8 cellular contexts compared by ENCODE assay signal in genomic region chr5:150449491-150450339, GRCh38. TPM values are rescaled to one million over a fixed set of nuclear protein-coding genes. Genes with fewer than 3 reads are reported as not detected.
A peak's percentile ranks its signal among the peaks of the same experiment; 100 is the strongest.
DNase-seq lines count a peak whose midpoint lies in the region; ATAC-seq and TF ChIP-seq lines count a peak whose summit lies in the region.

RPS14 (minus strand) TSS chr5:150449739; CDS start chr5:150447733, 2,006 bp downstream.

- no peaks in the 10 kb centered on the region for H3K27me3 ChIP-seq in OCI-LY1 (ENCODE audit: insufficient read depth, low read length)

- no peaks in the 10 kb centered on the region for H3F3A ChIP-seq in OCI-LY1 (ENCODE audit: insufficient read depth, low read length)

- no peaks in the 10 kb centered on the region for H3K9me3 ChIP-seq in OCI-LY1 (ENCODE audit: low read length)

- H4K20me1 ChIP-seq in OCI-LY1 (ENCODE audit: insufficient read depth, low read length) = no peaks in the 10 kb centered on the region

- DNase-seq in DMS 273 treated with DMSO at 0.1 percent for 48 hours (lab: John Stamatoyannopoulos, UW) = peak; percentile 91
- DNase-seq in HuH-7 (ENCODE audit: low spot score) = peak; percentile 84
- peak; percentile 94 for DNase-seq in activated CD8-positive, alpha-beta memory T cell treated with anti-CD3 and anti-CD28 coated beads, Interleukin-2, amount 50 U/mL, for 48 hours
- DNase-seq in epithelial cell of esophagus (ENCODE audit: low read depth) = peak; percentile 96
- peak; percentile 94 for DNase-seq in mucosa of gallbladder (ENCODE audit: low spot score)
- DNase-seq in stimulated activated CD8-positive, alpha-beta memory T cell treated with anti-CD3 and anti-CD28 coated beads, Interleukin-4, amount 100 ng/mL, for 4 hours (ENCODE audit: low read depth in 2 of 2, low spot score in 1 of 2) = peak; percentile 88 to 89

- H3K9ac ChIP-seq in OCI-LY1 (ENCODE audit: low read length) = peak within 1 kb of the TSS; percentile 95

- no peaks in the 10 kb centered on the region for H3K9me2 ChIP-seq in OCI-LY1 (ENCODE audit: low read depth, low read length)

- peaks cover 21% of the 10 kb centered on the region for H3K79me2 ChIP-seq in OCI-LY1 (ENCODE audit: insufficient read depth, low read length)

- peaks cover 46% of the 10 kb centered on the region for H3K36me3 ChIP-seq in OCI-LY1 (ENCODE audit: insufficient read depth, low read length)

- TF ChIP-seq CTCF in OCI-LY1 (IDR thresholded peaks at IDR 0.05; ENCODE audit: low read length) (peak; percentile 86), epithelial cell of esophagus (IDR thresholded peaks at IDR 0.05; ENCODE audit: insufficient read depth, low read depth, low read length, missing control alignments) (peak; percentile 90)

- ATAC-seq in GM21515 (IDR thresholded peaks at IDR 0.05; ENCODE audit: unreplicated experiment) = peak; percentile 87

- peaks cover 30% of the 10 kb centered on the region for H3K4me1 ChIP-seq in OCI-LY1 (ENCODE audit: insufficient read depth, low read length, severe bottlenecking)

- peak within 1 kb of the TSS; percentile 84 for H3K4me2 ChIP-seq in OCI-LY1 (ENCODE audit: low read length)

- H3K4me3 ChIP-seq in OCI-LY1 (ENCODE audit: low read depth, low read length, poor library complexity, severe bottlenecking) = peak within 1 kb of the TSS; percentile 91
- H3K4me3 ChIP-seq in epithelial cell of esophagus (ENCODE audit: low read length) = peak within 1 kb of the TSS; percentile 99

- H3K27ac ChIP-seq in OCI-LY1 (ENCODE audit: low read depth, low read length, poor library complexity, severe bottlenecking) = peak within 1 kb of the TSS; percentile 96

- H2AFZ ChIP-seq in OCI-LY1 (ENCODE audit: low read length) = no peak within 1 kb of the TSS

RNA-seq across cellular contexts. Expression of gene RPS14, which starts in this region (rescaled TPM):
- 1,424 TPM for total RNA-seq in mucosa of gallbladder

Comparison
In these comparisons a context has a peak if more than half of its experiments do, and no peak if none do; other contexts are left out.
1. Peak in every context shown above with its lines: DNase-seq, ATAC-seq, H3K4me3 ChIP-seq and H3K27ac ChIP-seq.